Comparison of ENCODE assay signal across 14 cellular contexts in the genomic region with DNA sequence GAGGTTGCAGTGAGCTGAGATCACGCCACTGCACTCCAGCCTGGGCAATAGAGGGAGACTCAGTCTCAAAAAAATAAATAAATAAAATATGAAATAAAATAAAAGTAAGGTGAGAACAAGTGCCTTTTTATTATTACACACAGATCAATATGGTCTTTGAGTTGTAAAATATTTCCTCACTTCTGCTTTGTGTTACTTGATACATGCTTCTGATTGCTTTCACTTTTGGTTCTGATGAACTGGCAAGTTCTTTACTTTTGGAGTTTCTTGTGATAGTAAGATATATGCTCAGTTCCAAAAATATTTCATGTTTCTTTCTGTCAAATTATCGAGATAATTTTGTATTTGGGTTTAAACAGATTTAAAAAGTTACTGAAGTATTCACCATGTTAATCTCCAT. TPM values are rescaled to one million over a fixed set of nuclear protein-coding genes. Genes with fewer than 3 reads are reported as not detected.
DNase-seq lines count a peak whose midpoint lies in the region; ATAC-seq and TF ChIP-seq lines count a peak whose summit lies in the region.
"Had no signal": no experiment of that assay in that cellular context is flagged by ENCODE, and none has a peak within 500 bp of the region (broad histone marks: within the 10 kb centered on the region; RNA-seq: fewer than 3 reads in every experiment).

No MANE protein-coding gene starts in this region.

- ATAC-seq in activated CD8-positive, alpha-beta memory T cell treated with anti-CD3 and anti-CD28 coated beads, Interleukin-2, amount 10 ng/mL, durations not matched to agents 7 days and 5 days: no peak
- ATAC-seq in HG03442 (IDR thresholded peaks at IDR 0.05; ENCODE audit: unreplicated experiment): peak; percentile 73
- ATAC-seq: SK-N-SH treated with all-trans-retinoic acid at 6 μM for 48 hours had no signal

- H3K27ac ChIP-seq in fibroblast of lung (ENCODE audit: insufficient read depth, low read length) (no peak overlapping the region), stomach smooth muscle (ENCODE audit: low read length) (no peak overlapping the region), endodermal cell (ENCODE audit: low read depth, low read length) (no peak overlapping the region), ovary (peak overlapping the region in 1 of 2 donors; percentile 74)

- peaks cover 10% of the 10 kb centered on the region for H3K36me3 Mint-ChIP-seq in activated CD8-positive, alpha-beta memory T cell treated with anti-CD3 and anti-CD28 coated beads, Interleukin-2, amount 10 ng/mL, durations not matched to agents 7 days and 5 days
- H3K36me3 Mint-ChIP-seq in endodermal cell (ENCODE audit: low read depth): no peaks in the 10 kb centered on the region

- H3K4me3 Mint-ChIP-seq in activated CD8-positive, alpha-beta memory T cell treated with anti-CD3 and anti-CD28 coated beads, Interleukin-2, amount 10 ng/mL, durations not matched to agents 7 days and 5 days: no peak overlapping the region
- no peak overlapping the region for H3K4me3 Mint-ChIP-seq in endodermal cell
- H3K4me3 Mint-ChIP-seq: activated CD4-positive, alpha-beta memory T cell treated with anti-CD3 and anti-CD28 coated beads, Interleukin-2, amount 10 ng/mL, durations not matched to agents 7 days and 5 days had no signal

- H3K27me3 Mint-ChIP-seq in activated CD8-positive, alpha-beta memory T cell treated with anti-CD3 and anti-CD28 coated beads, Interleukin-2, amount 10 ng/mL, durations not matched to agents 7 days and 5 days: peaks cover 5% of the 10 kb centered on the region
- no peaks in the 10 kb centered on the region for H3K27me3 Mint-ChIP-seq in endodermal cell (ENCODE audit: insufficient read depth)

- no peak overlapping the region for H3K9ac ChIP-seq in fibroblast of lung (ENCODE audit: insufficient read depth, low read length)
- H3K9ac ChIP-seq in stomach smooth muscle (ENCODE audit: low read length in 2 of 2): no peak overlapping the region
- no peak overlapping the region for H3K9ac ChIP-seq in endodermal cell (ENCODE audit: extremely low read depth, low read length, poor library complexity, severe bottlenecking)

- H3K9me3 ChIP-seq in fibroblast of lung (ENCODE audit: control insufficient read depth, insufficient read depth, low read depth, low read length): no peaks in the 10 kb centered on the region
- no peaks in the 10 kb centered on the region for H3K9me3 ChIP-seq in stomach smooth muscle (ENCODE audit: control insufficient read depth in 2 of 2, low read length in 2 of 2)
- peaks cover 9% of the 10 kb centered on the region for H3K9me3 ChIP-seq in endodermal cell (ENCODE audit: control insufficient read depth, low read length)
- no peaks in the 10 kb centered on the region for H3K9me3 ChIP-seq in ovary
- H3K9me3 ChIP-seq: adrenal gland had no signal

- H3K9me3 Mint-ChIP-seq in activated CD8-positive, alpha-beta memory T cell treated with anti-CD3 and anti-CD28 coated beads, Interleukin-2, amount 10 ng/mL, durations not matched to agents 7 days and 5 days (ENCODE audit: low read depth): peaks cover 2% of the 10 kb centered on the region
- H3K9me3 Mint-ChIP-seq in endodermal cell: peaks cover 4% of the 10 kb centered on the region
- H3K9me3 Mint-ChIP-seq: activated CD4-positive, alpha-beta memory T cell treated with anti-CD3 and anti-CD28 coated beads, Interleukin-2, amount 10 ng/mL, durations not matched to agents 7 days and 5 days had no signal

- no peak for DNase-seq in activated CD8-positive, alpha-beta memory T cell treated with anti-CD3 and anti-CD28 coated beads, Interleukin-2, amount 10 ng/mL, durations not matched to agents 7 days and 5 days
- DNase-seq in activated CD8-positive, alpha-beta memory T cell treated with anti-CD3 and anti-CD28 coated beads for 24 hours: no peak
- DNase-seq in fibroblast of lung (ENCODE audit: low read depth in 2 of 2) (peak in 1 of 2 donors; percentile 58), endodermal cell (no peak), SHP77 (lab: John Stamatoyannopoulos, UW) (no peak), ovary (no peak)
- DNase-seq: activated CD4-positive, alpha-beta memory T cell treated with anti-CD3 and anti-CD28 coated beads, Interleukin-2, amount 10 ng/mL, durations not matched to agents 7 days and 5 days; adrenal gland; effector CD4-positive, alpha-beta T cell; stimulated activated CD4-positive, alpha-beta T cell treated with anti-CD3 and anti-CD28 coated beads, Interleukin-1b, Interleukin-23, amount 100 ng/mL, for 48 hours; substantia nigra had no signal

- H3K27ac Mint-ChIP-seq in activated CD8-positive, alpha-beta memory T cell treated with anti-CD3 and anti-CD28 coated beads, Interleukin-2, amount 10 ng/mL, durations not matched to agents 7 days and 5 days: peak overlapping the region; percentile 50
- H3K27ac Mint-ChIP-seq in endodermal cell: no peak overlapping the region
- H3K27ac Mint-ChIP-seq: activated CD4-positive, alpha-beta memory T cell treated with anti-CD3 and anti-CD28 coated beads, Interleukin-2, amount 10 ng/mL, durations not matched to agents 7 days and 5 days had no signal

- CTCF ChIA-PET in activated CD8-positive, alpha-beta memory T cell treated with anti-CD3 and anti-CD28 coated beads, Interleukin-2, amount 10 ng/mL, durations not matched to agents 7 days and 5 days (lab: Charles Lee): interaction anchor here (2.0 kb wide), 1 partner anchor 14 kb away, joined by 8 read pairs; no protein-coding TSS in a partner anchor

- no peaks in the 10 kb centered on the region for H3K36me3 ChIP-seq in fibroblast of lung (ENCODE audit: control insufficient read depth, insufficient read depth, low read length)
- H3K36me3 ChIP-seq in stomach smooth muscle (ENCODE audit: control insufficient read depth in 2 of 2, insufficient read depth in 2 of 2, low read length in 2 of 2): no peaks in the 10 kb centered on the region
- H3K36me3 ChIP-seq in endodermal cell (ENCODE audit: control insufficient read depth, insufficient read depth, low read length): no peaks in the 10 kb centered on the region
- H3K36me3 ChIP-seq in ovary: no peaks in the 10 kb centered on the region
- H3K36me3 ChIP-seq: adrenal gland had no signal

- peak overlapping the region; percentile 80 for H2AFZ ChIP-seq in fibroblast of lung (ENCODE audit: low read length)

- intact Hi-C loops in ovary (cut with DNase I): no loop called here

- H3K4me1 ChIP-seq in fibroblast of lung (ENCODE audit: control insufficient read depth, extremely low read depth, insufficient read depth, low read length): no peaks in the 10 kb centered on the region
- H3K4me1 ChIP-seq in stomach smooth muscle (ENCODE audit: control insufficient read depth, insufficient read depth, low read length): no peaks in the 10 kb centered on the region
- H3K4me1 ChIP-seq in endodermal cell (ENCODE audit: control insufficient read depth, insufficient read depth, low read length): no peaks in the 10 kb centered on the region
- peaks cover 2% of the 10 kb centered on the region for H3K4me1 ChIP-seq in ovary (ENCODE audit: insufficient read depth)
- H3K4me1 ChIP-seq: adrenal gland had no signal

- TF ChIP-seq EP300 in ovary (IDR thresholded peaks at IDR 0.05): no peak

- no peaks in the 10 kb centered on the region for H4K20me1 ChIP-seq in fibroblast of lung (ENCODE audit: control insufficient read depth, extremely low read depth, insufficient read depth, low read length)

- peak overlapping the region; percentile 75 for H3K4me2 ChIP-seq in fibroblast of lung (ENCODE audit: extremely low read depth, insufficient read depth, low read length)

- 86% methylated on average over 2 of the region's 2 CpGs; no CpG with 5 or more reads in 1 of the 2 experiments for WGBS in endodermal cell (ENCODE audit: insufficient coverage in 1 of 2, insufficient read length in 1 of 2), 2 experiments
- WGBS in ovary, 3 donors: 50 to 57% (median 57%) methylated on average over 2 of the region's 2 CpGs

- H3K4me1 Mint-ChIP-seq in activated CD8-positive, alpha-beta memory T cell treated with anti-CD3 and anti-CD28 coated beads, Interleukin-2, amount 10 ng/mL, durations not matched to agents 7 days and 5 days: peaks cover 3% of the 10 kb centered on the region
- H3K4me1 Mint-ChIP-seq in endodermal cell: no peaks in the 10 kb centered on the region

- no peak for TF ChIP-seq CTCF in fibroblast of lung (conservative IDR thresholded peaks at IDR 0.05 in 1 of 2, IDR thresholded peaks at IDR 0.05 in 1 of 2; ENCODE audit: low read depth in 1 of 2, low read length in 2 of 2)
- TF ChIP-seq CTCF in endodermal cell (conservative IDR thresholded peaks at IDR 0.05): no peak
- no peak for TF ChIP-seq CTCF in ovary (IDR thresholded peaks at IDR 0.05)

- H3K27me3 ChIP-seq in fibroblast of lung (ENCODE audit: control insufficient read depth, insufficient read depth, low read length): no peaks in the 10 kb centered on the region
- no peaks in the 10 kb centered on the region for H3K27me3 ChIP-seq in stomach smooth muscle (ENCODE audit: control insufficient read depth in 1 of 2, insufficient read depth in 2 of 2, low read length in 2 of 2)
- no peaks in the 10 kb centered on the region for H3K27me3 ChIP-seq in endodermal cell (ENCODE audit: control insufficient read depth, insufficient read depth, low read length, poor library complexity, severe bottlenecking)
- no peaks in the 10 kb centered on the region for H3K27me3 ChIP-seq in ovary
- H3K27me3 ChIP-seq: adrenal gland had no signal

- H3K79me2 ChIP-seq in fibroblast of lung (ENCODE audit: control insufficient read depth, insufficient read depth, low read length): no peaks in the 10 kb centered on the region

- H3K4me3 ChIP-seq in fibroblast of lung (replicated peaks in 1 of 4; ENCODE audit: control extremely low read depth in 1 of 4, insufficient read depth in 1 of 4, low read depth in 3 of 4, low read length in 4 of 4): peak overlapping the region; percentile 24 to 58 (median 36)
- H3K4me3 ChIP-seq in stomach smooth muscle (ENCODE audit: low read length in 2 of 2): peak overlapping the region; percentile 9 to 29
- no peak overlapping the region for H3K4me3 ChIP-seq in endodermal cell (ENCODE audit: low read length)
- H3K4me3 ChIP-seq in ovary: no peak overlapping the region
- H3K4me3 ChIP-seq: adrenal gland had no signal

- TF ChIP-seq POLR2A in ovary (IDR thresholded peaks at IDR 0.05): no peak

RNA-seq across cellular contexts. Expression of a gene that starts 16.6 kb away (rescaled TPM):
- 10 to 100 TPM; 71.3 to 74.0 TPM for total RNA-seq in activated CD8-positive, alpha-beta memory T cell treated with anti-CD3 and anti-CD28 coated beads, Interleukin-2, amount 10 ng/mL, durations not matched to agents 7 days and 5 days
- total RNA-seq in fibroblast of lung (43.1 and 71.5 TPM in 2 replicates), endodermal cell (10 to 100 TPM; 22.2 to 30.6 TPM), ovary (10 to 100 TPM; 23.8 to 73.8 (median 54.0) TPM)
- polyA plus RNA-seq in fibroblast of lung (88.5 and 224 TPM in 2 replicates), ovary (10 to 100 TPM; 58.4 to 86.1 TPM)
- 113 and 232 TPM in 2 replicates for polyA plus RNA-seq in fibroblast of lung (2012)
- polyA minus RNA-seq in fibroblast of lung (ENCODE audit: low replicate concordance): 36.2 and 86.0 TPM in 2 replicates
- polyA plus RNA-seq in endodermal cell (2013, experiment 1 of 2): 32.5 TPM
- 27.9 TPM for polyA plus RNA-seq in endodermal cell (2013, experiment 2 of 2)

Comparison
In these comparisons a context has a peak if more than half of its experiments do, and no peak if none do; other contexts are left out.
1. H3K4me3 ChIP-seq: peak in fibroblast of lung (4 of 4) and stomach smooth muscle (2 of 2); none in endodermal cell (single experiment) and ovary (single experiment).